Comparison of ENCODE assay signal across 1 cellular context in the genomic region with DNA sequence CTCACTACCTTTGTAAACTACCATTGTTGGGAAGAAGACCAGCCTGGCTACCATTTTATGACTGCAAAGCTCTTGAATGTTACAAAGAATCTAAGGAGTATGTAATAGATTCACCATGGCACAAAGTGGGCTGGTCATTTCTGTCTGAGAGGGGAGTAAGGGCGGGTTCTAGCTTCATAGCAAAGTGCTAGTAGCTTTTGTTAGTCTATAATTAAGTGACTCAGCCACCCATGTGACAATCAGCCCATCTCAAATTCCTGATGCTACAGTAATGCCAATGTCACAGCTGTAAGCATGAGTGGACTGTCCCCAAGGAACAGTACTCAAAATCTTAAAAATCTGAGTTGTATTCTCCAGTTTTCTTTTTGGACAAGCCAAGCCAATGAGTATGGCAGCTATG.
TF ChIP-seq lines count a peak whose summit lies in the region.

No MANE protein-coding gene starts in this region.

TF ChIP-seq in HEK293, 187 proteins besides CTCF, POLR2A, EP300 and RAD21 (continued from another document and continues in another):
- TF ChIP-seq, protein P1, sequence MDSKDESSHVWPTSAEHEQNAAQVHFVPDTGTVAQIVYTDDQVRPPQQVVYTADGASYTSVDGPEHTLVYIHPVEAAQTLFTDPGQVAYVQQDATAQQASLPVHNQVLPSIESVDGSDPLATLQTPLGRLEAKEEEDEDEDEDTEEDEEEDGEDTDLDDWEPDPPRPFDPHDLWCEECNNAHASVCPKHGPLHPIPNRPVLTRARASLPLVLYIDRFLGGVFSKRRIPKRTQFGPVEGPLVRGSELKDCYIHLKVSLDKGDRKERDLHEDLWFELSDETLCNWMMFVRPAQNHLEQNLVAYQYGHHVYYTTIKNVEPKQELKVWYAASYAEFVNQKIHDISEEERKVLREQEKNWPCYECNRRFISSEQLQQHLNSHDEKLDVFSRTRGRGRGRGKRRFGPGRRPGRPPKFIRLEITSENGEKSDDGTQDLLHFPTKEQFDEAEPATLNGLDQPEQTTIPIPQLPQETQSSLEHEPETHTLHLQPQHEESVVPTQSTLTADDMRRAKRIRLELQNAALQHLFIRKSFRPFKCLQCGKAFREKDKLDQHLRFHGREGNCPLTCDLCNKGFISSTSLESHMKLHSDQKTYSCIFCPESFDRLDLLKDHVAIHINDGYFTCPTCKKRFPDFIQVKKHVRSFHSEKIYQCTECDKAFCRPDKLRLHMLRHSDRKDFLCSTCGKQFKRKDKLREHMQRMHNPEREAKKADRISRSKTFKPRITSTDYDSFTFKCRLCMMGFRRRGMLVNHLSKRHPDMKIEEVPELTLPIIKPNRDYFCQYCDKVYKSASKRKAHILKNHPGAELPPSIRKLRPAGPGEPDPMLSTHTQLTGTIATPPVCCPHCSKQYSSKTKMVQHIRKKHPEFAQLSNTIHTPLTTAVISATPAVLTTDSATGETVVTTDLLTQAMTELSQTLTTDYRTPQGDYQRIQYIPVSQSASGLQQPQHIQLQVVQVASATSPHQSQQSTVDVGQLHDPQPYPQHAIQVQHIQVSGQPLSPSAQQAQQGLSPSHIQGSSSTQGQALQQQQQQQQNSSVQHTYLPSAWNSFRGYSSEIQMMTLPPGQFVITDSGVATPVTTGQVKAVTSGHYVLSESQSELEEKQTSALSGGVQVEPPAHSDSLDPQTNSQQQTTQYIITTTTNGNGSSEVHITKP (tag by site-specific recombination; IDR thresholded peaks at IDR 0.05): peak; percentile 88
- TF ChIP-seq ZBTB48 (tag by site-specific recombination; IDR thresholded peaks at IDR 0.05) (no peak), PRDM1 (tag by site-specific recombination; IDR thresholded peaks at IDR 0.05) (peak; percentile 27; the same call in 1 of the 2 replicates), ZNF777 (tag by site-specific recombination; IDR thresholded peaks at IDR 0.05; ENCODE audit: borderline replicate concordance) (no peak), ZNF133 (tag by site-specific recombination; IDR thresholded peaks at IDR 0.05) (no peak), ZNF24 (tag by site-specific recombination; IDR thresholded peaks at IDR 0.05) (no peak), ZNF121 (tag by site-specific recombination; IDR thresholded peaks at IDR 0.05) (no peak), KLF9 (tag by site-specific recombination; IDR thresholded peaks at IDR 0.05; ENCODE audit: low read depth) (no peak), ZNF2 (tag by site-specific recombination; IDR thresholded peaks at IDR 0.05) (no peak), ZNF747 (tag by site-specific recombination; IDR thresholded peaks at IDR 0.05) (no peak), BCL11A (tag by site-specific recombination; IDR thresholded peaks at IDR 0.05; ENCODE audit: low read depth) (no peak), GFI1B (tag by site-specific recombination; IDR thresholded peaks at IDR 0.05) (no peak), ZNF514 (tag by site-specific recombination; IDR thresholded peaks at IDR 0.05) (no peak), SCRT2 (tag by site-specific recombination; IDR thresholded peaks at IDR 0.05) (no peak), ZNF473 (tag by site-specific recombination; IDR thresholded peaks at IDR 0.05) (no peak), ZNF776 (tag by site-specific recombination; IDR thresholded peaks at IDR 0.05; ENCODE audit: borderline replicate concordance) (no peak), KLF10 (tag by site-specific recombination; IDR thresholded peaks at IDR 0.05) (0 out of 2 replicates have a peak, but pooled peaks have one; percentile 31), PBX3 (CRISPR knock-in tag; IDR thresholded peaks at IDR 0.05) (no peak), SETDB1 (IDR thresholded peaks at IDR 0.05; ENCODE audit: insufficient read length, low read length) (no peak), ZNF792 (tag by site-specific recombination; IDR thresholded peaks at IDR 0.05) (no peak), ZNF654 (tag by site-specific recombination; IDR thresholded peaks at IDR 0.05; ENCODE audit: low read depth) (no peak), ZNF18 (tag by site-specific recombination; IDR thresholded peaks at IDR 0.05) (no peak), YY2 (tag by site-specific recombination; IDR thresholded peaks at IDR 0.05) (no peak), EGR2 (tag by site-specific recombination; IDR thresholded peaks at IDR 0.05; ENCODE audit: low read depth) (no peak), ZNF366 (tag by site-specific recombination; conservative IDR thresholded peaks at IDR 0.05) (no peak), ZNF830 (tag by site-specific recombination; IDR thresholded peaks at IDR 0.05; ENCODE audit: low read depth) (no peak), ZNF335 (tag by site-specific recombination; conservative IDR thresholded peaks at IDR 0.05) (no peak), ZNF549 (tag by site-specific recombination; IDR thresholded peaks at IDR 0.05) (no peak), ZBTB17 (tag by site-specific recombination; IDR thresholded peaks at IDR 0.05) (no peak), ZNF639 (tag by site-specific recombination; IDR thresholded peaks at IDR 0.05) (0 out of 2 replicates have a peak, but pooled peaks have one; percentile 39), ZNF274 (IDR thresholded peaks at IDR 0.05; ENCODE audit: low read length) (no peak), ZNF274 (tag by site-specific recombination; IDR thresholded peaks at IDR 0.05; ENCODE audit: borderline replicate concordance) (no peak), ZNF10 (tag by site-specific recombination; IDR thresholded peaks at IDR 0.05) (no peak), ZBTB7A (tag by site-specific recombination; IDR thresholded peaks at IDR 0.05; ENCODE audit: low read depth) (no peak)
- TF ChIP-seq, protein P2, sequence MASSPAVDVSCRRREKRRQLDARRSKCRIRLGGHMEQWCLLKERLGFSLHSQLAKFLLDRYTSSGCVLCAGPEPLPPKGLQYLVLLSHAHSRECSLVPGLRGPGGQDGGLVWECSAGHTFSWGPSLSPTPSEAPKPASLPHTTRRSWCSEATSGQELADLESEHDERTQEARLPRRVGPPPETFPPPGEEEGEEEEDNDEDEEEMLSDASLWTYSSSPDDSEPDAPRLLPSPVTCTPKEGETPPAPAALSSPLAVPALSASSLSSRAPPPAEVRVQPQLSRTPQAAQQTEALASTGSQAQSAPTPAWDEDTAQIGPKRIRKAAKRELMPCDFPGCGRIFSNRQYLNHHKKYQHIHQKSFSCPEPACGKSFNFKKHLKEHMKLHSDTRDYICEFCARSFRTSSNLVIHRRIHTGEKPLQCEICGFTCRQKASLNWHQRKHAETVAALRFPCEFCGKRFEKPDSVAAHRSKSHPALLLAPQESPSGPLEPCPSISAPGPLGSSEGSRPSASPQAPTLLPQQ (tag by site-specific recombination; IDR thresholded peaks at IDR 0.05): no peak
- TF ChIP-seq, protein P3, sequence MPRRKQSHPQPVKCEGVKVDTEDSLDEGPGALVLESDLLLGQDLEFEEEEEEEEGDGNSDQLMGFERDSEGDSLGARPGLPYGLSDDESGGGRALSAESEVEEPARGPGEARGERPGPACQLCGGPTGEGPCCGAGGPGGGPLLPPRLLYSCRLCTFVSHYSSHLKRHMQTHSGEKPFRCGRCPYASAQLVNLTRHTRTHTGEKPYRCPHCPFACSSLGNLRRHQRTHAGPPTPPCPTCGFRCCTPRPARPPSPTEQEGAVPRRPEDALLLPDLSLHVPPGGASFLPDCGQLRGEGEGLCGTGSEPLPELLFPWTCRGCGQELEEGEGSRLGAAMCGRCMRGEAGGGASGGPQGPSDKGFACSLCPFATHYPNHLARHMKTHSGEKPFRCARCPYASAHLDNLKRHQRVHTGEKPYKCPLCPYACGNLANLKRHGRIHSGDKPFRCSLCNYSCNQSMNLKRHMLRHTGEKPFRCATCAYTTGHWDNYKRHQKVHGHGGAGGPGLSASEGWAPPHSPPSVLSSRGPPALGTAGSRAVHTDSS (tag by site-specific recombination; IDR thresholded peaks at IDR 0.05): no peak
- TF ChIP-seq, protein P4, sequence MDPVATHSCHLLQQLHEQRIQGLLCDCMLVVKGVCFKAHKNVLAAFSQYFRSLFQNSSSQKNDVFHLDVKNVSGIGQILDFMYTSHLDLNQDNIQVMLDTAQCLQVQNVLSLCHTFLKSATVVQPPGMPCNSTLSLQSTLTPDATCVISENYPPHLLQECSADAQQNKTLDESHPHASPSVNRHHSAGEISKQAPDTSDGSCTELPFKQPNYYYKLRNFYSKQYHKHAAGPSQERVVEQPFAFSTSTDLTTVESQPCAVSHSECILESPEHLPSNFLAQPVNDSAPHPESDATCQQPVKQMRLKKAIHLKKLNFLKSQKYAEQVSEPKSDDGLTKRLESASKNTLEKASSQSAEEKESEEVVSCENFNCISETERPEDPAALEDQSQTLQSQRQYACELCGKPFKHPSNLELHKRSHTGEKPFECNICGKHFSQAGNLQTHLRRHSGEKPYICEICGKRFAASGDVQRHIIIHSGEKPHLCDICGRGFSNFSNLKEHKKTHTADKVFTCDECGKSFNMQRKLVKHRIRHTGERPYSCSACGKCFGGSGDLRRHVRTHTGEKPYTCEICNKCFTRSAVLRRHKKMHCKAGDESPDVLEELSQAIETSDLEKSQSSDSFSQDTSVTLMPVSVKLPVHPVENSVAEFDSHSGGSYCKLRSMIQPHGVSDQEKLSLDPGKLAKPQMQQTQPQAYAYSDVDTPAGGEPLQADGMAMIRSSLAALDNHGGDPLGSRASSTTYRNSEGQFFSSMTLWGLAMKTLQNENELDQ (tag by site-specific recombination; IDR thresholded peaks at IDR 0.05; ENCODE audit: low read depth): no peak
- TF ChIP-seq, protein P5, sequence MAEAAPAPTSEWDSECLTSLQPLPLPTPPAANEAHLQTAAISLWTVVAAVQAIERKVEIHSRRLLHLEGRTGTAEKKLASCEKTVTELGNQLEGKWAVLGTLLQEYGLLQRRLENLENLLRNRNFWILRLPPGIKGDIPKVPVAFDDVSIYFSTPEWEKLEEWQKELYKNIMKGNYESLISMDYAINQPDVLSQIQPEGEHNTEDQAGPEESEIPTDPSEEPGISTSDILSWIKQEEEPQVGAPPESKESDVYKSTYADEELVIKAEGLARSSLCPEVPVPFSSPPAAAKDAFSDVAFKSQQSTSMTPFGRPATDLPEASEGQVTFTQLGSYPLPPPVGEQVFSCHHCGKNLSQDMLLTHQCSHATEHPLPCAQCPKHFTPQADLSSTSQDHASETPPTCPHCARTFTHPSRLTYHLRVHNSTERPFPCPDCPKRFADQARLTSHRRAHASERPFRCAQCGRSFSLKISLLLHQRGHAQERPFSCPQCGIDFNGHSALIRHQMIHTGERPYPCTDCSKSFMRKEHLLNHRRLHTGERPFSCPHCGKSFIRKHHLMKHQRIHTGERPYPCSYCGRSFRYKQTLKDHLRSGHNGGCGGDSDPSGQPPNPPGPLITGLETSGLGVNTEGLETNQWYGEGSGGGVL (tag by site-specific recombination; IDR thresholded peaks at IDR 0.05): peak; percentile 86
- TF ChIP-seq, protein P6, sequence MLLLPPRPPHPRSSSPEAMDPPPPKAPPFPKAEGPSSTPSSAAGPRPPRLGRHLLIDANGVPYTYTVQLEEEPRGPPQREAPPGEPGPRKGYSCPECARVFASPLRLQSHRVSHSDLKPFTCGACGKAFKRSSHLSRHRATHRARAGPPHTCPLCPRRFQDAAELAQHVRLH (tag by site-specific recombination; IDR thresholded peaks at IDR 0.05): no peak
- TF ChIP-seq, protein P7, sequence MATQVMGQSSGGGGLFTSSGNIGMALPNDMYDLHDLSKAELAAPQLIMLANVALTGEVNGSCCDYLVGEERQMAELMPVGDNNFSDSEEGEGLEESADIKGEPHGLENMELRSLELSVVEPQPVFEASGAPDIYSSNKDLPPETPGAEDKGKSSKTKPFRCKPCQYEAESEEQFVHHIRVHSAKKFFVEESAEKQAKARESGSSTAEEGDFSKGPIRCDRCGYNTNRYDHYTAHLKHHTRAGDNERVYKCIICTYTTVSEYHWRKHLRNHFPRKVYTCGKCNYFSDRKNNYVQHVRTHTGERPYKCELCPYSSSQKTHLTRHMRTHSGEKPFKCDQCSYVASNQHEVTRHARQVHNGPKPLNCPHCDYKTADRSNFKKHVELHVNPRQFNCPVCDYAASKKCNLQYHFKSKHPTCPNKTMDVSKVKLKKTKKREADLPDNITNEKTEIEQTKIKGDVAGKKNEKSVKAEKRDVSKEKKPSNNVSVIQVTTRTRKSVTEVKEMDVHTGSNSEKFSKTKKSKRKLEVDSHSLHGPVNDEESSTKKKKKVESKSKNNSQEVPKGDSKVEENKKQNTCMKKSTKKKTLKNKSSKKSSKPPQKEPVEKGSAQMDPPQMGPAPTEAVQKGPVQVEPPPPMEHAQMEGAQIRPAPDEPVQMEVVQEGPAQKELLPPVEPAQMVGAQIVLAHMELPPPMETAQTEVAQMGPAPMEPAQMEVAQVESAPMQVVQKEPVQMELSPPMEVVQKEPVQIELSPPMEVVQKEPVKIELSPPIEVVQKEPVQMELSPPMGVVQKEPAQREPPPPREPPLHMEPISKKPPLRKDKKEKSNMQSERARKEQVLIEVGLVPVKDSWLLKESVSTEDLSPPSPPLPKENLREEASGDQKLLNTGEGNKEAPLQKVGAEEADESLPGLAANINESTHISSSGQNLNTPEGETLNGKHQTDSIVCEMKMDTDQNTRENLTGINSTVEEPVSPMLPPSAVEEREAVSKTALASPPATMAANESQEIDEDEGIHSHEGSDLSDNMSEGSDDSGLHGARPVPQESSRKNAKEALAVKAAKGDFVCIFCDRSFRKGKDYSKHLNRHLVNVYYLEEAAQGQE (tag by site-specific recombination; IDR thresholded peaks at IDR 0.05): no peak
